In genomic region chr5:157148734-157149615, GRCh38 we compare ENCODE assay signal across 8 cellular contexts. TPM values are rescaled to one million over a fixed set of nuclear protein-coding genes. Genes with fewer than 3 reads are reported as not detected.
DNase-seq lines count a peak whose midpoint lies in the region; ATAC-seq, FAIRE-seq and TF ChIP-seq lines count a peak whose summit lies in the region.

No MANE protein-coding gene starts in this region.

- no peak overlapping the region for H3K27ac Mint-ChIP-seq in CD14-positive monocyte
- peak overlapping the region; percentile 67 for H3K27ac Mint-ChIP-seq in activated T-helper 1 cell treated with anti-CD3 and anti-CD28 coated beads, Interleukin-12 subunit alpha, Interleukin-12 subunit beta, Interleukin-2, Interleukin-4 antibody, amounts not matched to agents 30 ng/mL and 10 ng/mL and 1 ng/mL, durations not matched to agents 14 hours and 24 hours and 36 hours

- H3K36me3 Mint-ChIP-seq in CD14-positive monocyte, result no peaks in the 10 kb centered on the region
- H3K36me3 Mint-ChIP-seq in activated T-helper 1 cell treated with anti-CD3 and anti-CD28 coated beads, Interleukin-12 subunit alpha, Interleukin-12 subunit beta, Interleukin-2, Interleukin-4 antibody, amounts not matched to agents 30 ng/mL and 10 ng/mL and 1 ng/mL, durations not matched to agents 14 hours and 24 hours and 36 hours (ENCODE audit: low read depth), result no peaks in the 10 kb centered on the region

- no peak for DNase-seq in CD14-positive monocyte (ENCODE audit: low spot score)
- DNase-seq in HT1080 (ENCODE audit: low read depth), result peak; percentile 65
- DNase-seq in RCC 7860 (ENCODE audit: low spot score), result peak; percentile 41
- peak; percentile 74 for DNase-seq in activated T-helper 1 cell treated with anti-CD3 and anti-CD28 coated beads, Interleukin-12 subunit alpha, Interleukin-12 subunit beta, Interleukin-2, Interleukin-4 antibody, amounts not matched to agents 30 ng/mL and 10 ng/mL and 1 ng/mL, durations not matched to agents 14 hours and 24 hours and 36 hours (ENCODE audit: low spot score)
- DNase-seq in fibroblast of the conjunctiva (ENCODE audit: low read depth), result peak; percentile 35
- DNase-seq in occipital lobe (lab: John Stamatoyannopoulos, UW), result peak; percentile 42
- DNase-seq in tibial nerve (ENCODE audit: low spot score in 2 of 2), result peak; percentile 42 to 92

- no peaks in the 10 kb centered on the region for H3K36me3 ChIP-seq in tibial nerve

- peaks cover 0 to 5% (median 2%) of the 10 kb centered on the region in 4 donors for H3K4me1 ChIP-seq in tibial nerve

- peaks cover 3% of the 10 kb centered on the region for H3K4me1 Mint-ChIP-seq in CD14-positive monocyte
- H3K4me1 Mint-ChIP-seq in activated T-helper 1 cell treated with anti-CD3 and anti-CD28 coated beads, Interleukin-12 subunit alpha, Interleukin-12 subunit beta, Interleukin-2, Interleukin-4 antibody, amounts not matched to agents 30 ng/mL and 10 ng/mL and 1 ng/mL, durations not matched to agents 14 hours and 24 hours and 36 hours (ENCODE audit: low read depth), result peaks cover 43% of the 10 kb centered on the region

- no peaks in the 10 kb centered on the region for H3K9me3 Mint-ChIP-seq in CD14-positive monocyte
- H3K9me3 Mint-ChIP-seq in activated T-helper 1 cell treated with anti-CD3 and anti-CD28 coated beads, Interleukin-12 subunit alpha, Interleukin-12 subunit beta, Interleukin-2, Interleukin-4 antibody, amounts not matched to agents 30 ng/mL and 10 ng/mL and 1 ng/mL, durations not matched to agents 14 hours and 24 hours and 36 hours, result no peaks in the 10 kb centered on the region

- no peak for TF ChIP-seq POLR2A in tibial nerve (IDR thresholded peaks at IDR 0.05)

- intact Hi-C loops in CD14-positive monocyte (cut with micrococcal nuclease), result loop anchor here in 1 of 2 donors (10.0 kb wide), 2 partner anchors 106 to 306 kb away; no protein-coding TSS in a partner anchor
- intact Hi-C loops in activated T-helper 1 cell treated with anti-CD3 and anti-CD28 coated beads, Interleukin-12 subunit alpha, Interleukin-12 subunit beta, Interleukin-2, Interleukin-4 antibody, amounts not matched to agents 30 ng/mL and 10 ng/mL and 1 ng/mL, durations not matched to agents 14 hours and 24 hours and 36 hours (cut with micrococcal nuclease), result loop anchor here (1.0 kb wide), 5 partner anchors 31 to 163 kb away; partner anchors contain the start of gene ITK

- TF ChIP-seq CTCF in CD14-positive monocyte (IDR thresholded peaks at IDR 0.05), result peak; percentile 89
- peak; percentile 70 to 88 (median 83) for TF ChIP-seq CTCF in tibial nerve (IDR thresholded peaks at IDR 0.05)

- WGBS in tibial nerve, 2 donors, result 76 to 77% methylated on average over 14 of the region's 14 CpGs

- no peak overlapping the region for H3K4me3 ChIP-seq in tibial nerve

- peak; percentile 52 for FAIRE-seq in RCC 7860 (lab: Jason Lieb, UNC)

- no peak overlapping the region for H3K4me3 Mint-ChIP-seq in CD14-positive monocyte
- no peak overlapping the region for H3K4me3 Mint-ChIP-seq in activated T-helper 1 cell treated with anti-CD3 and anti-CD28 coated beads, Interleukin-12 subunit alpha, Interleukin-12 subunit beta, Interleukin-2, Interleukin-4 antibody, amounts not matched to agents 30 ng/mL and 10 ng/mL and 1 ng/mL, durations not matched to agents 14 hours and 24 hours and 36 hours

- no peak for TF ChIP-seq EP300 in tibial nerve (IDR thresholded peaks at IDR 0.05)

- H3K27me3 ChIP-seq in tibial nerve, result no peaks in the 10 kb centered on the region

- no peaks in the 10 kb centered on the region for H3K9me3 ChIP-seq in tibial nerve

- ATAC-seq in GM19351 (IDR thresholded peaks at IDR 0.05; ENCODE audit: unreplicated experiment), result peak; percentile 83

- no peak overlapping the region for H3K27ac ChIP-seq in tibial nerve

- H3K27me3 Mint-ChIP-seq in CD14-positive monocyte (ENCODE audit: low read depth in 3 of 3), result peaks cover 4 to 7% (median 5%) of the 10 kb centered on the region in 3 donors
- H3K27me3 Mint-ChIP-seq in activated T-helper 1 cell treated with anti-CD3 and anti-CD28 coated beads, Interleukin-12 subunit alpha, Interleukin-12 subunit beta, Interleukin-2, Interleukin-4 antibody, amounts not matched to agents 30 ng/mL and 10 ng/mL and 1 ng/mL, durations not matched to agents 14 hours and 24 hours and 36 hours (ENCODE audit: insufficient read depth), result no peaks in the 10 kb centered on the region

RNA-seq across cellular contexts. Expression of gene MED7, which starts 6.3 kb away (rescaled TPM):
- 10 to 100 TPM; 11.9 to 13.0 TPM for polyA plus RNA-seq in CD14-positive monocyte
- 9.7 and 13.2 TPM in 2 replicates for total RNA-seq in HT1080 (2014; rRNA removed; shearing (Covaris generic))
- 10.7 and 14.5 TPM in 2 replicates for polyA plus RNA-seq in HT1080 (2015; cell fraction: cytosol; rRNA removed)
- 12.6 and 12.9 TPM in 2 replicates for polyA plus RNA-seq in HT1080 (2015; cell fraction: nucleus; rRNA removed)
- total RNA-seq in activated T-helper 1 cell treated with anti-CD3 and anti-CD28 coated beads, Interleukin-12 subunit alpha, Interleukin-12 subunit beta, Interleukin-2, Interleukin-4 antibody, amounts not matched to agents 30 ng/mL and 10 ng/mL and 1 ng/mL, durations not matched to agents 14 hours and 24 hours and 36 hours, result 15.0 and 15.5 TPM in 2 replicates
- total RNA-seq in occipital lobe, result 36.3 TPM
- 10 to 100 TPM in 3 of 4 donors, 1 to 10 TPM in 1; 5.9 to 15.7 (median 12.3) TPM for total RNA-seq in tibial nerve

RNA-seq across cellular contexts. Expression of gene GARIN3, which starts 17.1 kb away (rescaled TPM):
- not detected for polyA plus RNA-seq in CD14-positive monocyte
- total RNA-seq in HT1080 (2014; rRNA removed; shearing (Covaris generic)), result not detected in 2 replicates
- not detected in 2 replicates for polyA plus RNA-seq in HT1080 (2015; cell fraction: cytosol; rRNA removed)
- polyA plus RNA-seq in HT1080 (2015; cell fraction: nucleus; rRNA removed), result not detected in 2 replicates
- 0.27 and 0.31 TPM in 2 replicates for total RNA-seq in activated T-helper 1 cell treated with anti-CD3 and anti-CD28 coated beads, Interleukin-12 subunit alpha, Interleukin-12 subunit beta, Interleukin-2, Interleukin-4 antibody, amounts not matched to agents 30 ng/mL and 10 ng/mL and 1 ng/mL, durations not matched to agents 14 hours and 24 hours and 36 hours
- total RNA-seq in occipital lobe (not detected), tibial nerve (not detected)

RNA-seq across cellular contexts. Expression of gene ITK, which starts 31.7 kb away (rescaled TPM):
- under 1 TPM; 0.39 to 0.60 TPM for polyA plus RNA-seq in CD14-positive monocyte
- total RNA-seq in HT1080 (2014; rRNA removed; shearing (Covaris generic)), result not detected in 2 replicates
- not detected in 2 replicates for polyA plus RNA-seq in HT1080 (2015; cell fraction: cytosol; rRNA removed)
- polyA plus RNA-seq in HT1080 (2015; cell fraction: nucleus; rRNA removed), result not detected in 2 replicates
- total RNA-seq in activated T-helper 1 cell treated with anti-CD3 and anti-CD28 coated beads, Interleukin-12 subunit alpha, Interleukin-12 subunit beta, Interleukin-2, Interleukin-4 antibody, amounts not matched to agents 30 ng/mL and 10 ng/mL and 1 ng/mL, durations not matched to agents 14 hours and 24 hours and 36 hours, result 251 and 259 TPM in 2 replicates
- total RNA-seq in occipital lobe (0.16 TPM), tibial nerve (1 to 10 TPM in 3 of 4 donors, under 1 TPM in 1; 0.44 to 3.3 (median 1.2) TPM)

RNA-seq across cellular contexts. Expression of gene HAVCR2, which starts 40.1 kb away (rescaled TPM):
- polyA plus RNA-seq in CD14-positive monocyte, result 10 to 100 TPM; 45.0 to 56.8 TPM
- 0.20 and 0.39 TPM in 2 replicates for total RNA-seq in HT1080 (2014; rRNA removed; shearing (Covaris generic))
- 0.02 TPM in 1 of 2 replicates, not detected in the other for polyA plus RNA-seq in HT1080 (2015; cell fraction: cytosol; rRNA removed)
- 2.1 TPM in 1 of 2 replicates, not detected in the other for polyA plus RNA-seq in HT1080 (2015; cell fraction: nucleus; rRNA removed)
- 128 and 129 TPM in 2 replicates for total RNA-seq in activated T-helper 1 cell treated with anti-CD3 and anti-CD28 coated beads, Interleukin-12 subunit alpha, Interleukin-12 subunit beta, Interleukin-2, Interleukin-4 antibody, amounts not matched to agents 30 ng/mL and 10 ng/mL and 1 ng/mL, durations not matched to agents 14 hours and 24 hours and 36 hours
- total RNA-seq in occipital lobe (7.0 TPM), tibial nerve (10 to 100 TPM in 3 of 4 donors, 1 to 10 TPM in 1; 7.7 to 32.1 (median 13.8) TPM)

Comparison
In these comparisons a context has a peak if more than half of its experiments do, and no peak if none do; other contexts are left out.
1. RNA of gene ITK, which starts 31.7 kb away (total RNA-seq): 251 to 259 TPM in activated T-helper 1 cell treated with anti-CD3 and anti-CD28 coated beads, Interleukin-12 subunit alpha, Interleukin-12 subunit beta, Interleukin-2, Interleukin-4 antibody, amounts not matched to agents 30 ng/mL and 10 ng/mL and 1 ng/mL, durations not matched to agents 14 hours and 24 hours and 36 hours; 0.44 to 3.3 TPM in tibial nerve, 0.16 TPM in occipital lobe (single experiment) and not detected in HT1080; every median in the first group is over 10 times any median in the second.